24 cellular contexts compared by ENCODE assay signal in genomic region chr21:45423201-45423955, GRCh38. TPM values are rescaled to one million over a fixed set of nuclear protein-coding genes. Genes with fewer than 3 reads are reported as not detected.
DNase-seq lines count a peak whose midpoint lies in the region; ATAC-seq and TF ChIP-seq lines count a peak whose summit lies in the region.
"Had no signal": no experiment of that assay in that cellular context is flagged by ENCODE, and none has a peak within 500 bp of the region (broad histone marks: within the 10 kb centered on the region; RNA-seq: fewer than 3 reads in every experiment).

No MANE protein-coding gene starts in this region.

- no peaks in the 10 kb centered on the region for H3K36me3 Mint-ChIP-seq in progenitor cell of endocrine pancreas (ENCODE audit: insufficient read depth)
- no peaks in the 10 kb centered on the region for H3K36me3 Mint-ChIP-seq in activated CD8-positive, alpha-beta T cell treated with anti-CD3 and anti-CD28 coated beads, Interleukin-2, amount 10 ng/mL, durations not matched to agents 7 days and 5 days (ENCODE audit: low read depth)
- H3K36me3 Mint-ChIP-seq: CD14-positive monocyte; memory B cell; naive thymus-derived CD4-positive, alpha-beta T cell had no signal

- peak; percentile 84 for DNase-seq in left kidney (ENCODE audit: low read depth, low spot score)
- DNase-seq in progenitor cell of endocrine pancreas (ENCODE audit: low spot score, unreplicated experiment), result no peak
- DNase-seq in activated CD8-positive, alpha-beta T cell treated with anti-CD3 and anti-CD28 coated beads, Interleukin-2, amount 10 ng/mL, durations not matched to agents 7 days and 5 days, result no peak
- no peak for DNase-seq in DMS153 treated with DMSO at 0.1 percent for 48 hours (lab: John Stamatoyannopoulos, UW; ENCODE audit: unreplicated experiment)
- DNase-seq in SHP77 treated with DMSO at 0.1 percent for 48 hours (lab: John Stamatoyannopoulos, UW), result no peak
- DNase-seq: activated CD4-positive, CD25-positive, alpha-beta regulatory T cell treated with anti-CD3 and anti-CD28 coated beads, Interleukin-2, amount 50 U/mL, for 72 hours; activated CD8-positive, alpha-beta memory T cell treated with anti-CD3 and anti-CD28 coated beads for 24 hours; activated naive CD4-positive, alpha-beta T cell treated with anti-CD3 and anti-CD28 coated beads for 36 hours; activated T-cell treated with anti-CD3 and anti-CD28 coated beads, Interleukin-2, amount 50 U/mL, for 24 hours; amygdala; caudate nucleus; effector CD8-positive, alpha-beta T cell; H7; NCI-H187 treated with DMSO at 0.1 percent for 48 hours; NCI-H345; NCI-H774; SIG-M5 had no signal

- H3K9me3 ChIP-seq in HUES6 (ENCODE audit: control insufficient read depth, insufficient read depth, low read depth, low read length), result no peaks in the 10 kb centered on the region
- no peaks in the 10 kb centered on the region for H3K9me3 ChIP-seq in duodenal mucosa (ENCODE audit: control insufficient read depth in 1 of 2, low read length in 2 of 2)
- H3K9me3 ChIP-seq: esophagus muscularis mucosa had no signal

- H3K4me3 ChIP-seq in HUES6 (ENCODE audit: low read depth, low read length) (no peak overlapping the region), duodenal mucosa (ENCODE audit: low read depth in 1 of 2, low read length in 2 of 2) (no peak overlapping the region)
- H3K4me3 ChIP-seq: esophagus muscularis mucosa had no signal

- TF ChIP-seq CTCF in progenitor cell of endocrine pancreas (IDR thresholded peaks at IDR 0.05; ENCODE audit: unreplicated experiment), result no peak

- H3K4me3 Mint-ChIP-seq in progenitor cell of endocrine pancreas (ENCODE audit: low read depth), result peak overlapping the region; percentile 41
- no peak overlapping the region for H3K4me3 Mint-ChIP-seq in activated CD8-positive, alpha-beta T cell treated with anti-CD3 and anti-CD28 coated beads, Interleukin-2, amount 10 ng/mL, durations not matched to agents 7 days and 5 days
- H3K4me3 Mint-ChIP-seq: activated naive CD4-positive, alpha-beta T cell treated with anti-CD3 and anti-CD28 coated beads for 36 hours; activated T-cell treated with anti-CD3 and anti-CD28 coated beads, Interleukin-2, amount 50 U/mL, for 24 hours; CD14-positive monocyte; memory B cell; naive thymus-derived CD4-positive, alpha-beta T cell had no signal

- POLR2A ChIA-PET in activated CD8-positive, alpha-beta T cell treated with anti-CD3 and anti-CD28 coated beads, Interleukin-2, amount 10 ng/mL, durations not matched to agents 7 days and 5 days (lab: Charles Lee), result no interaction called here

- H3K27me3 Mint-ChIP-seq in progenitor cell of endocrine pancreas, result no peaks in the 10 kb centered on the region
- no peaks in the 10 kb centered on the region for H3K27me3 Mint-ChIP-seq in activated CD8-positive, alpha-beta T cell treated with anti-CD3 and anti-CD28 coated beads, Interleukin-2, amount 10 ng/mL, durations not matched to agents 7 days and 5 days (ENCODE audit: low read depth)
- H3K27me3 Mint-ChIP-seq: activated T-cell treated with anti-CD3 and anti-CD28 coated beads, Interleukin-2, amount 50 U/mL, for 24 hours had no signal

- H3K4me1 ChIP-seq in HUES6 (ENCODE audit: control insufficient read depth, insufficient read depth, low read length) (peaks cover 58% of the 10 kb centered on the region), duodenal mucosa (ENCODE audit: control insufficient read depth in 1 of 2, insufficient read depth in 2 of 2, low read length in 2 of 2) (peaks cover 18 to 22% of the 10 kb centered on the region in 2 donors)

- ATAC-seq in activated CD8-positive, alpha-beta T cell treated with anti-CD3 and anti-CD28 coated beads, Interleukin-2, amount 10 ng/mL, durations not matched to agents 7 days and 5 days, result no peak
- ATAC-seq in GM21528 (IDR thresholded peaks at IDR 0.05; ENCODE audit: low FRiP score, unreplicated experiment), result no peak
- ATAC-seq: naive thymus-derived CD4-positive, alpha-beta T cell had no signal

- 0 out of 2 replicates have a peak overlapping the region, but pooled peaks have one; percentile 34 for H3K27ac ChIP-seq in HUES6 (ENCODE audit: low read depth, low read length)
- H3K27ac ChIP-seq in duodenal mucosa (ENCODE audit: low read depth, low read length), result peak overlapping the region; percentile 62
- H3K27ac ChIP-seq: esophagus muscularis mucosa had no signal

- no peaks in the 10 kb centered on the region for H3K9me3 Mint-ChIP-seq in progenitor cell of endocrine pancreas (ENCODE audit: low read depth)
- no peaks in the 10 kb centered on the region for H3K9me3 Mint-ChIP-seq in activated CD8-positive, alpha-beta T cell treated with anti-CD3 and anti-CD28 coated beads, Interleukin-2, amount 10 ng/mL, durations not matched to agents 7 days and 5 days (ENCODE audit: insufficient read depth)
- H3K9me3 Mint-ChIP-seq: activated naive CD4-positive, alpha-beta T cell treated with anti-CD3 and anti-CD28 coated beads for 36 hours; activated T-cell treated with anti-CD3 and anti-CD28 coated beads, Interleukin-2, amount 50 U/mL, for 24 hours; memory B cell; naive thymus-derived CD4-positive, alpha-beta T cell had no signal

- CTCF ChIA-PET in activated CD8-positive, alpha-beta T cell treated with anti-CD3 and anti-CD28 coated beads, Interleukin-2, amount 10 ng/mL, durations not matched to agents 7 days and 5 days (lab: Charles Lee), result interaction anchor here (1.1 to 1.2 kb wide), 2 partner anchors 16 to 136 kb away, joined by 3 read pairs; partner anchors contain the start of gene POFUT2

- H3K27me3 ChIP-seq in HUES6 (ENCODE audit: control insufficient read depth, insufficient read depth, low read length), result no peaks in the 10 kb centered on the region
- peaks cover 0 to 3% of the 10 kb centered on the region in 2 donors for H3K27me3 ChIP-seq in duodenal mucosa (ENCODE audit: control insufficient read depth in 1 of 2, insufficient read depth in 2 of 2, low read length in 2 of 2)
- H3K27me3 ChIP-seq: esophagus muscularis mucosa had no signal

- H3K9ac ChIP-seq in HUES6 (ENCODE audit: low read length), result no peak overlapping the region
- no peak overlapping the region for H3K9ac ChIP-seq in duodenal mucosa (ENCODE audit: low read depth in 1 of 2, low read length in 2 of 2)

- H3K36me3 ChIP-seq in HUES6 (ENCODE audit: control insufficient read depth, insufficient read depth, low read length) (peaks cover 29% of the 10 kb centered on the region), duodenal mucosa (ENCODE audit: control insufficient read depth in 1 of 2, insufficient read depth in 2 of 2, low read length in 2 of 2) (no peaks in the 10 kb centered on the region)
- H3K36me3 ChIP-seq: esophagus muscularis mucosa had no signal

- peak overlapping the region; percentile 86 for H3K27ac Mint-ChIP-seq in progenitor cell of endocrine pancreas
- H3K27ac Mint-ChIP-seq in activated CD8-positive, alpha-beta T cell treated with anti-CD3 and anti-CD28 coated beads, Interleukin-2, amount 10 ng/mL, durations not matched to agents 7 days and 5 days, result no peak overlapping the region
- H3K27ac Mint-ChIP-seq: activated naive CD4-positive, alpha-beta T cell treated with anti-CD3 and anti-CD28 coated beads for 36 hours; activated T-cell treated with anti-CD3 and anti-CD28 coated beads, Interleukin-2, amount 50 U/mL, for 24 hours; CD14-positive monocyte; memory B cell; naive thymus-derived CD4-positive, alpha-beta T cell had no signal

- H3K4me1 Mint-ChIP-seq in progenitor cell of endocrine pancreas (ENCODE audit: low read depth), result peaks cover 42% of the 10 kb centered on the region
- H3K4me1 Mint-ChIP-seq in activated CD8-positive, alpha-beta T cell treated with anti-CD3 and anti-CD28 coated beads, Interleukin-2, amount 10 ng/mL, durations not matched to agents 7 days and 5 days (ENCODE audit: low read depth), result no peaks in the 10 kb centered on the region
- H3K4me1 Mint-ChIP-seq: CD14-positive monocyte had no signal

RNA-seq across cellular contexts. Expression of gene COL18A1, which starts 18.4 kb away (rescaled TPM):
- total RNA-seq in progenitor cell of endocrine pancreas, result 271 TPM in 2 replicates
- total RNA-seq in activated CD8-positive, alpha-beta T cell treated with anti-CD3 and anti-CD28 coated beads, Interleukin-2, amount 10 ng/mL, durations not matched to agents 7 days and 5 days, result 10 to 100 TPM; 24.1 to 28.7 TPM
